6 cellular contexts compared by ENCODE assay signal in the genomic region with DNA sequence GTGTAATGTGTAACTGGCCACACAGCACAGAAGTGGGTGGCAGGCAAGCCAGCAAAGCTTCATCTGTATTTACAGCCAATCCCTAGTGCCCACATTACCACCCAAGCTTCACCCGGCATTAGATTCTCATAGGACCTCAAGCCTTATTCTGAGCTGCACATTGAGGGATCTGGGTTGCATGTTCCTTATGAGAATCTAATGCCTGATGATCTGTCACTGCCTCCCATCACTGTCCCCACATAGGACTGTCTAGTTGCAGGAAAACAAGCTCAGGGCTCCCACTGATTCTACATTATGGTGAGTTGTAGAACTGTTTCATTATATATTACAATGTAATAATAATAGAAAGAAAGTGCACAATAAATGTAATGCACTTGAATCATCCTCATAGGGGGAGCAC. TPM values are rescaled to one million over a fixed set of nuclear protein-coding genes. Genes with fewer than 3 reads are reported as not detected.
DNase-seq lines count a peak whose midpoint lies in the region; ATAC-seq and TF ChIP-seq lines count a peak whose summit lies in the region.
"Not testable (repeated sequence)": the region's sequence is repeated elsewhere in the genome, so short reads cannot be mapped to it uniquely, and the experiment has no call there.

No MANE protein-coding gene starts in this region.

- H3K36me3 Mint-ChIP-seq in CD4-positive, alpha-beta T cell (ENCODE audit: low read depth), result peaks cover 31% of the 10 kb centered on the region
- peaks cover 12% of the 10 kb centered on the region for H3K36me3 Mint-ChIP-seq in CD8-positive, alpha-beta T cell
- H3K36me3 Mint-ChIP-seq in T-cell; activated CD4-positive, alpha-beta T cell treated with anti-CD3 and anti-CD28 coated beads, Interleukin-2, amount 10 ng/mL, durations not matched to agents 24 days and 14 days (ENCODE audit: low read depth): not testable (repeated sequence)

- H3K14ac ChIP-seq in trophoblast cell (ENCODE audit: low read length), result not testable (repeated sequence)

- not testable (repeated sequence) for H3K4me3 Mint-ChIP-seq in CD4-positive, alpha-beta T cell; CD8-positive, alpha-beta T cell; T-cell; activated CD4-positive, alpha-beta T cell treated with anti-CD3 and anti-CD28 coated beads, Interleukin-2, amount 10 ng/mL, durations not matched to agents 24 days and 14 days

- H2BK12ac ChIP-seq in trophoblast cell (ENCODE audit: low read length), result not testable (repeated sequence)

- H3K27me3 Mint-ChIP-seq in CD4-positive, alpha-beta T cell; CD8-positive, alpha-beta T cell (ENCODE audit: low read depth); T-cell; activated CD4-positive, alpha-beta T cell treated with anti-CD3 and anti-CD28 coated beads, Interleukin-2, amount 10 ng/mL, durations not matched to agents 24 days and 14 days: not testable (repeated sequence)

- WGBS in trophoblast cell (ENCODE audit: extremely low coverage, insufficient coverage, insufficient read length), result no CpG with 5 or more reads among the region's 1 CpG

- H3K4me1 ChIP-seq in CD8-positive, alpha-beta T cell (ENCODE audit: insufficient read depth, low read length), result peaks cover 39% of the 10 kb centered on the region
- peaks cover 35% of the 10 kb centered on the region for H3K4me1 ChIP-seq in effector memory CD4-positive, alpha-beta T cell (ENCODE audit: control insufficient read depth, insufficient read depth, low read length, poor library complexity, severe bottlenecking)
- not testable (repeated sequence) for H3K4me1 ChIP-seq in trophoblast cell (ENCODE audit: control insufficient read depth in 1 of 2, insufficient read depth in 2 of 2, low read length in 2 of 2)

- H3K4ac ChIP-seq in trophoblast cell (ENCODE audit: low read depth, low read length), result not testable (repeated sequence)

- ATAC-seq in CD4-positive, alpha-beta T cell (ENCODE audit: poor library complexity); CD8-positive, alpha-beta T cell; T-cell (replicated peaks in 1 of 4): not testable (repeated sequence)

- H2BK120ac ChIP-seq in trophoblast cell (ENCODE audit: insufficient read depth, low read length, poor library complexity), result not testable (repeated sequence)

- H3K9ac ChIP-seq in trophoblast cell (ENCODE audit: low read length), result not testable (repeated sequence)

- not testable (repeated sequence) for H3K9me3 Mint-ChIP-seq in CD4-positive, alpha-beta T cell; CD8-positive, alpha-beta T cell; T-cell; activated CD4-positive, alpha-beta T cell treated with anti-CD3 and anti-CD28 coated beads, Interleukin-2, amount 10 ng/mL, durations not matched to agents 24 days and 14 days

- H3K9me3 ChIP-seq in CD4-positive, alpha-beta T cell (ENCODE audit: control insufficient read depth, low read length); CD8-positive, alpha-beta T cell (ENCODE audit: low read length); effector memory CD4-positive, alpha-beta T cell (ENCODE audit: control insufficient read depth, low read length); trophoblast cell (ENCODE audit: insufficient read depth, low read depth, low read length): not testable (repeated sequence)

- H3K4me2 ChIP-seq in trophoblast cell (ENCODE audit: low read length), result not testable (repeated sequence)

- not testable (repeated sequence) for H3K18ac ChIP-seq in trophoblast cell (ENCODE audit: low read length)

- not testable (repeated sequence) for H3K36me3 ChIP-seq in CD8-positive, alpha-beta T cell (ENCODE audit: insufficient read depth, low read length); effector memory CD4-positive, alpha-beta T cell (ENCODE audit: control insufficient read depth, insufficient read depth, low read length); trophoblast cell (ENCODE audit: control insufficient read depth in 1 of 2, insufficient read depth in 2 of 2, low read length in 2 of 2)

- H3K27ac Mint-ChIP-seq in CD4-positive, alpha-beta T cell, result peak overlapping the region; percentile 69
- H3K27ac Mint-ChIP-seq in CD8-positive, alpha-beta T cell, result peak overlapping the region; percentile 46
- peak overlapping the region; percentile 55 to 61 for H3K27ac Mint-ChIP-seq in T-cell
- H3K27ac Mint-ChIP-seq in activated CD4-positive, alpha-beta T cell treated with anti-CD3 and anti-CD28 coated beads, Interleukin-2, amount 10 ng/mL, durations not matched to agents 24 days and 14 days, result not testable (repeated sequence)

- not testable (repeated sequence) for H3K27me3 ChIP-seq in CD4-positive, alpha-beta T cell (ENCODE audit: control insufficient read depth, insufficient read depth, low read length); CD8-positive, alpha-beta T cell (ENCODE audit: insufficient read depth, low read length); effector memory CD4-positive, alpha-beta T cell (replicated peaks; ENCODE audit: control insufficient read depth, insufficient read depth, low read length, poor library complexity, severe bottlenecking); trophoblast cell (ENCODE audit: insufficient read depth, low read length)

- H4K91ac ChIP-seq in trophoblast cell (ENCODE audit: low read depth, low read length), result not testable (repeated sequence)

- H2BK5ac ChIP-seq in trophoblast cell (ENCODE audit: low read depth, low read length, poor library complexity), result not testable (repeated sequence)

- not testable (repeated sequence) for H3K27ac ChIP-seq in CD4-positive, alpha-beta T cell (ENCODE audit: low read depth, low read length); CD8-positive, alpha-beta T cell (ENCODE audit: low read depth, low read length); trophoblast cell (ENCODE audit: low read depth, low read length)
- H3K27ac ChIP-seq in effector memory CD4-positive, alpha-beta T cell (ENCODE audit: insufficient read depth, low read length, poor library complexity, severe bottlenecking), result peak overlapping the region; percentile 13

- intact Hi-C loops in CD4-positive, alpha-beta T cell (cut with DNase I, micrococcal nuclease), result loop anchor here in 1 of 2 experiments (10.0 kb wide), 2 partner anchors 430 to 790 kb away; partner anchors contain the start of gene ARHGAP12
- intact Hi-C loops in CD8-positive, alpha-beta T cell (cut with DNase I, micrococcal nuclease); activated CD4-positive, alpha-beta T cell treated with anti-CD3 and anti-CD28 coated beads, Interleukin-2, amount 10 ng/mL, durations not matched to agents 24 days and 14 days (cut with micrococcal nuclease): not testable (repeated sequence)

- not testable (repeated sequence) for H3K23ac ChIP-seq in trophoblast cell (ENCODE audit: low read length)

- not testable (repeated sequence) for TF ChIP-seq CTCF in CD4-positive, alpha-beta T cell (IDR thresholded peaks at IDR 0.05); CD8-positive, alpha-beta T cell (IDR thresholded peaks at IDR 0.05)

- not testable (repeated sequence) for H3K4me3 ChIP-seq in CD8-positive, alpha-beta T cell (ENCODE audit: low read depth, low read length); effector memory CD4-positive, alpha-beta T cell (ENCODE audit: insufficient read depth, low read depth, low read length, poor library complexity, severe bottlenecking); trophoblast cell (ENCODE audit: low read depth, low read length)

- H2AFZ ChIP-seq in trophoblast cell (ENCODE audit: insufficient read depth, low read length, poor library complexity), result not testable (repeated sequence)

- not testable (repeated sequence) for DNase-seq in CD4-positive, alpha-beta T cell; CD8-positive, alpha-beta T cell; T-cell; effector memory CD4-positive, alpha-beta T cell; trophoblast cell
- DNase-seq in activated CD4-positive, alpha-beta T cell treated with anti-CD3 and anti-CD28 coated beads, Interleukin-2, amount 10 ng/mL, durations not matched to agents 24 days and 14 days, result peak; percentile 53

- H3K79me1 ChIP-seq in trophoblast cell (ENCODE audit: low read length), result not testable (repeated sequence)

- POLR2A ChIA-PET in CD4-positive, alpha-beta T cell (lab: Charles Lee), result interaction anchor here (0.7 to 1.0 kb wide), 2 partner anchors 9 to 91 kb away, joined by 3 to 5 read pairs; partner anchors contain the start of gene CCDC7
- POLR2A ChIA-PET in CD8-positive, alpha-beta T cell (lab: Charles Lee), result interaction anchor here (3.4 kb wide), 1 partner anchor 23 kb away, joined by 13 read pairs; no protein-coding TSS in a partner anchor
- POLR2A ChIA-PET in T-cell (lab: Charles Lee), result not testable (repeated sequence)

- not testable (repeated sequence) for H2AK5ac ChIP-seq in trophoblast cell (ENCODE audit: low read length)

- CTCF ChIA-PET in CD4-positive, alpha-beta T cell (lab: Charles Lee), result interaction anchor here (0.6 to 0.7 kb wide), 2 partner anchors 95 to 1610 kb away, joined by 3 read pairs; no protein-coding TSS in a partner anchor
- CTCF ChIA-PET in CD8-positive, alpha-beta T cell (lab: Charles Lee), result not testable (repeated sequence)
- CTCF ChIA-PET in T-cell (lab: Charles Lee), result interaction anchor here in 1 of 2 donors (0.5 to 1.3 kb wide), 2 partner anchors 22 to 79 kb away, joined by 3 to 5 read pairs; no protein-coding TSS in a partner anchor

- H4K8ac ChIP-seq in trophoblast cell (ENCODE audit: low read depth, low read length), result peak overlapping the region; percentile 38

- not testable (repeated sequence) for H4K12ac ChIP-seq in trophoblast cell (ENCODE audit: low read depth, low read length)

- peaks cover 76% of the 10 kb centered on the region for H3K4me1 Mint-ChIP-seq in CD4-positive, alpha-beta T cell (ENCODE audit: low read depth)
- H3K4me1 Mint-ChIP-seq in CD8-positive, alpha-beta T cell (ENCODE audit: low read depth), result peaks cover 70% of the 10 kb centered on the region
- H3K4me1 Mint-ChIP-seq in T-cell, result peaks cover 75 to 80% (median 78%) of the 10 kb centered on the region in 3 donors
- peaks cover 47% of the 10 kb centered on the region for H3K4me1 Mint-ChIP-seq in activated CD4-positive, alpha-beta T cell treated with anti-CD3 and anti-CD28 coated beads, Interleukin-2, amount 10 ng/mL, durations not matched to agents 24 days and 14 days

- not testable (repeated sequence) for H3K79me2 ChIP-seq in trophoblast cell (ENCODE audit: control insufficient read depth, insufficient read depth, low read length, poor library complexity)

RNA-seq across cellular contexts. Expression of gene EPC1, which starts 7.7 kb away (rescaled TPM):
- total RNA-seq in CD4-positive, alpha-beta T cell, result 100 to 1,000 TPM; 173 to 181 TPM
- total RNA-seq in CD8-positive, alpha-beta T cell, result 100 to 1,000 TPM; 205 TPM
- 100 to 1,000 TPM in 3 of 5 donors, 10 to 100 TPM in 2; 88.0 to 161 (median 101) TPM for total RNA-seq in T-cell
- 32.3 and 34.3 TPM in 2 replicates for total RNA-seq in activated CD4-positive, alpha-beta T cell treated with anti-CD3 and anti-CD28 coated beads, Interleukin-2, amount 10 ng/mL, durations not matched to agents 24 days and 14 days
- polyA plus RNA-seq in trophoblast cell (2013), result 20.2 and 21.7 TPM in 2 replicates
